ENCODE assay signal across 9 cellular contexts in the genomic region with DNA sequence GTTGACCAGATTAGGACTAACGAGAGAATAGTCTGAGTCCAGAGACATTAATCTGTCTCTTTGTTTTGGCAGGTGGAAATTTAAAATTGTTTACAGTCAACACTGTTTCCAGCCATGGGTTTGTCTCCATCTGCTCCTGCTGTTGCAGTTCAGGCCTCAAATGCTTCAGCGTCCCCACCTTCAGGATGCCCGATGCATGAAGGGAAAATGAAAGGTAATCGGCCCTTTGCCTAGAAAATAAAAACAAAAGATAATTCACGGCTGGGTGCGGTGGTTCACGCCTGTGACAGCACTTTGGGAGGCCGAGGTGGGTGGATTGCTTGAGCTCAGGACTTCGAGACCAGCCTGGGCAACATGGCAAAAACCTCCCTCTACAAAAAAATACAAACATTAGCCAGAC. TPM values are rescaled to one million over a fixed set of nuclear protein-coding genes. Genes with fewer than 3 reads are reported as not detected.
A peak's percentile ranks its signal among the peaks of the same experiment; 100 is the strongest.
DNase-seq lines count a peak whose midpoint lies in the region; ATAC-seq, FAIRE-seq and TF ChIP-seq lines count a peak whose summit lies in the region.
"Had no signal": no experiment of that assay in that cellular context is flagged by ENCODE, and none has a peak within 500 bp of the region (broad histone marks: within the 10 kb centered on the region; RNA-seq: fewer than 3 reads in every experiment).

No MANE protein-coding gene starts in this region.

- no peaks in the 10 kb centered on the region for H3K9me3 Mint-ChIP-seq in activated naive CD8-positive, alpha-beta T cell (ENCODE audit: low read depth)

- H3K4me2 ChIP-seq in keratinocyte (ENCODE audit: control insufficient read depth, extremely low read depth, insufficient read depth, low read depth, low read length), result peak overlapping the region; percentile 87

- H4K20me1 ChIP-seq in keratinocyte (ENCODE audit: control insufficient read depth, extremely low read depth, insufficient read depth, low read length), result no peaks in the 10 kb centered on the region

- H3K9me3 ChIP-seq in keratinocyte (ENCODE audit: control insufficient read depth, low read depth, low read length) (no peaks in the 10 kb centered on the region), stomach smooth muscle (ENCODE audit: control insufficient read depth in 2 of 2, low read length in 2 of 2) (no peaks in the 10 kb centered on the region)

- DNase-seq in DMS 273 (lab: John Stamatoyannopoulos, UW; ENCODE audit: unreplicated experiment) (peak; percentile 47), DMS 273 treated with DMSO at 0.1 percent for 48 hours (lab: John Stamatoyannopoulos, UW) (no peak), keratinocyte (ENCODE audit: low read depth, low spot score) (no peak), DMS153 (lab: John Stamatoyannopoulos, UW) (no peak), islet precursor cell (no peak)

- dilution Hi-C loops in keratinocyte (cut with MboI; ENCODE audit: extremely low pct_ligation_motif_present, low sequenced_read_pairs), result no loop called here

- H3K9me1 ChIP-seq in keratinocyte (ENCODE audit: control insufficient read depth, extremely low read depth, insufficient read depth, low read length), result no peaks in the 10 kb centered on the region

- H3K36me3 Mint-ChIP-seq in activated naive CD8-positive, alpha-beta T cell, result peaks cover 3% of the 10 kb centered on the region

- no peak for ATAC-seq in HG02763 (IDR thresholded peaks at IDR 0.05; ENCODE audit: unreplicated experiment)

- peak overlapping the region; percentile 98 for H3K27ac Mint-ChIP-seq in activated naive CD8-positive, alpha-beta T cell

- no peak for TF ChIP-seq CTCF in keratinocyte (optimal IDR thresholded peaks at IDR 0.05 in 1 of 3, IDR thresholded peaks at IDR 0.05 in 1 of 3, conservative IDR thresholded peaks at IDR 0.05 in 1 of 3; ENCODE audit: extremely low read depth in 1 of 3, insufficient read depth in 2 of 3, low read length in 3 of 3)

- peaks cover 17% of the 10 kb centered on the region for H3K79me2 ChIP-seq in keratinocyte (ENCODE audit: control insufficient read depth, insufficient read depth, low read length)

- peak overlapping the region; percentile 90 for H3K9ac ChIP-seq in keratinocyte (ENCODE audit: control insufficient read depth, extremely low read depth, insufficient read depth, low read length)
- peak overlapping the region; percentile 80 to 87 for H3K9ac ChIP-seq in stomach smooth muscle (ENCODE audit: low read length in 2 of 2)

- no peak for FAIRE-seq in keratinocyte (lab: Jason Lieb, UNC)
- FAIRE-seq: A204.1 had no signal

- peaks cover 6 to 7% of the 10 kb centered on the region in 2 experiments for H3K36me3 ChIP-seq in keratinocyte (ENCODE audit: control insufficient read depth in 2 of 2, extremely low read depth in 1 of 2, insufficient read depth in 2 of 2, low read length in 2 of 2)
- H3K36me3 ChIP-seq in stomach smooth muscle (ENCODE audit: control insufficient read depth in 2 of 2, insufficient read depth in 2 of 2, low read length in 2 of 2), result peaks cover 13 to 14% of the 10 kb centered on the region in 2 donors

- peaks cover 32% of the 10 kb centered on the region for H3K4me1 Mint-ChIP-seq in activated naive CD8-positive, alpha-beta T cell (ENCODE audit: low read depth)

- no peak overlapping the region for H3K4me3 Mint-ChIP-seq in activated naive CD8-positive, alpha-beta T cell

- H3K4me1 ChIP-seq in keratinocyte (ENCODE audit: control insufficient read depth, extremely low read depth, insufficient read depth, low read length), result peaks cover 13% of the 10 kb centered on the region
- H3K4me1 ChIP-seq in stomach smooth muscle (ENCODE audit: control insufficient read depth, insufficient read depth, low read length), result peaks cover 16% of the 10 kb centered on the region

- H3K4me3 ChIP-seq in keratinocyte (ENCODE audit: control insufficient read depth in 2 of 3, extremely low read depth in 1 of 3, insufficient read depth in 2 of 3, low read depth in 1 of 3, low read length in 3 of 3) (peak overlapping the region; percentile 71 to 80 (median 79)), stomach smooth muscle (ENCODE audit: low read length in 2 of 2) (peak overlapping the region; percentile 78)

- H3K27me3 ChIP-seq in keratinocyte (ENCODE audit: control insufficient read depth, extremely low read depth, insufficient read depth, low read length) (no peaks in the 10 kb centered on the region), stomach smooth muscle (ENCODE audit: control insufficient read depth in 1 of 2, insufficient read depth in 2 of 2, low read length in 2 of 2) (no peaks in the 10 kb centered on the region)

- H3K27ac ChIP-seq in keratinocyte (ENCODE audit: control insufficient read depth, insufficient read depth, low read length), result peak overlapping the region; percentile 91
- H3K27ac ChIP-seq in stomach smooth muscle (ENCODE audit: low read length), result peak overlapping the region; percentile 75

- no peak overlapping the region for H2AFZ ChIP-seq in keratinocyte (ENCODE audit: control insufficient read depth, low read length)

- no peaks in the 10 kb centered on the region for H3K27me3 Mint-ChIP-seq in activated naive CD8-positive, alpha-beta T cell

RNA-seq across cellular contexts. Expression of a gene that starts 0.8 kb away (rescaled TPM):
- 33.8 to 45.3 TPM (median 41.8 TPM) in 3 replicates for polyA plus RNA-seq in keratinocyte
- polyA plus RNA-seq in keratinocyte (2011; ENCODE audit: low read depth), result 37.3 TPM
- polyA plus RNA-seq in keratinocyte (2011; cell fraction: cytosol; rRNA removed), result 38.0 and 47.2 TPM in 2 replicates
- polyA plus RNA-seq in keratinocyte (2011; cell fraction: nucleus; rRNA removed), result 25.0 and 32.9 TPM in 2 replicates
- polyA plus RNA-seq in keratinocyte (2012; ENCODE audit: low replicate concordance), result 41.0 and 42.0 TPM in 2 replicates
- 9.2 to 22.7 TPM (median 22.6 TPM) in 3 replicates for polyA minus RNA-seq in keratinocyte
- polyA minus RNA-seq in keratinocyte (2011; cell fraction: cytosol; rRNA and poly(A)+ RNA removed), result 22.6 TPM
- polyA minus RNA-seq in keratinocyte (2011; cell fraction: nucleus; rRNA and poly(A)+ RNA removed), result 7.1 and 13.3 TPM in 2 replicates
